ENCODE assay signal across 23 cellular contexts in the genomic region with DNA sequence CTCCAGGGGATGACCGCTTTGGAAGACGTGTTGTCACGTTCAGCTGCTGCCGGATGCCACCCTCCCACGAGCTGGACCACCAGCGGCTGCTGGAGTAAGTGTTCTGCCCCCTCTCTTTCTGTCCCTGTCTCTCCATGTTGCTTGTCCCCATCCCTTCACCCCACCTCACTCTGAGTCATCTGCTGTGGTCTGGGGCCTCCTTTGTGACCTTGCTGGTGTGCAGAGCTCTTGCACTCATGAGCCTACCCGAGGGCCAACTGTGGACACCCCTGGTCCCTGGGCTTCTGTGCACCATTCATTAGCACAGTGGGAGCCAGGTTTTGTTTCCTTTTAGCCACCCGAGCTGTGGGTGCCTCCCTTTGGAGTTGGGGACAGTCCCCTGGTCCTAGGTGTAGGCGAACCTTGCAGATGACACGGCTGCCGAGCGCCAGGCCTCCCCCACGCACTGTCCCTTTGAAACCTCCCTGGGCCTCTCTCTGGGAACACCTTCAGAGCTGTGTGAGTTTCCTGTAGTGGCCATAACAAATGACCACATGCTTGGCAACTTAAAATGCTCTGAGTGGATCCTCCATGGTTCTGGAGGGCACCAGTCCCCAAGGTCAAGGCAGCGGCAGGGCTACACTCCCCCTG. TPM values are rescaled to one million over a fixed set of nuclear protein-coding genes. Genes with fewer than 3 reads are reported as not detected.
DNase-seq lines count a peak whose midpoint lies in the region; ATAC-seq and TF ChIP-seq lines count a peak whose summit lies in the region.
"Had no signal": no experiment of that assay in that cellular context is flagged by ENCODE, and none has a peak within 500 bp of the region (broad histone marks: within the 10 kb centered on the region; RNA-seq: fewer than 3 reads in every experiment).

No MANE protein-coding gene starts in this region.

- POLR2A ChIA-PET in activated CD8-positive, alpha-beta T cell treated with anti-CD3 and anti-CD28 coated beads for 36 hours (lab: Charles Lee) = no interaction called here
- POLR2A ChIA-PET in activated CD8-positive, alpha-beta T cell treated with anti-CD3 and anti-CD28 coated beads, Interleukin-2, amount 10 ng/mL, durations not matched to agents 7 days and 5 days (lab: Charles Lee) = no interaction called here

- H3K36me3 ChIP-seq in endodermal cell (ENCODE audit: control insufficient read depth, insufficient read depth, low read length) = no peaks in the 10 kb centered on the region
- H3K36me3 ChIP-seq: BLaER1 treated with 17β-estradiol and CSF1 and Interleukin-3, amounts not matched to agents 10 nM and 100 nM had no signal

- no peak for TF ChIP-seq CTCF in activated CD8-positive, alpha-beta T cell treated with anti-CD3 and anti-CD28 coated beads for 36 hours (IDR thresholded peaks at IDR 0.05)
- TF ChIP-seq CTCF in NB4 (IDR thresholded peaks at IDR 0.05; ENCODE audit: low read depth, low read length) = no peak
- TF ChIP-seq CTCF in endodermal cell (conservative IDR thresholded peaks at IDR 0.05) = no peak

- intact Hi-C loops in activated CD8-positive, alpha-beta T cell treated with anti-CD3 and anti-CD28 coated beads for 36 hours (cut with micrococcal nuclease) = no loop called here

- H3K27me3 Mint-ChIP-seq in activated CD8-positive, alpha-beta T cell treated with anti-CD3 and anti-CD28 coated beads for 36 hours = no peaks in the 10 kb centered on the region
- no peaks in the 10 kb centered on the region for H3K27me3 Mint-ChIP-seq in activated CD8-positive, alpha-beta T cell treated with anti-CD3 and anti-CD28 coated beads, Interleukin-2, amount 10 ng/mL, durations not matched to agents 7 days and 5 days (ENCODE audit: low read depth)
- no peaks in the 10 kb centered on the region for H3K27me3 Mint-ChIP-seq in endodermal cell (ENCODE audit: insufficient read depth)
- peaks cover 14% of the 10 kb centered on the region for H3K27me3 Mint-ChIP-seq in stimulated activated naive CD8-positive, alpha-beta T cell treated with anti-CD3 and anti-CD28 coated beads, Interleukin-15, amount 100 ng/mL, for 72 hours

- 92 to 94% methylated on average over 14 of the region's 14 CpGs for WGBS in endodermal cell (ENCODE audit: insufficient coverage in 1 of 2, insufficient read length in 1 of 2), 2 experiments

- no peak overlapping the region for H3K27ac ChIP-seq in endodermal cell (ENCODE audit: low read depth, low read length)
- H3K27ac ChIP-seq: BLaER1 treated with 17β-estradiol and CSF1 and Interleukin-3, amounts not matched to agents 10 nM and 100 nM had no signal

- peak; percentile 61 for ATAC-seq in activated CD8-positive, alpha-beta T cell treated with anti-CD3 and anti-CD28 coated beads for 36 hours
- ATAC-seq in activated CD8-positive, alpha-beta T cell treated with anti-CD3 and anti-CD28 coated beads, Interleukin-2, amount 10 ng/mL, durations not matched to agents 7 days and 5 days = no peak
- peak; percentile 28 for ATAC-seq in stimulated activated naive CD8-positive, alpha-beta T cell treated with anti-CD3 and anti-CD28 coated beads, Interleukin-15, amount 100 ng/mL, for 72 hours
- no peak for ATAC-seq in GM18502 (IDR thresholded peaks at IDR 0.05; ENCODE audit: poor library complexity, unreplicated experiment)
- ATAC-seq: GM23338 had no signal

- DNase-seq in activated CD8-positive, alpha-beta T cell treated with anti-CD3 and anti-CD28 coated beads for 36 hours = peak; percentile 25
- DNase-seq in activated CD8-positive, alpha-beta T cell treated with anti-CD3 and anti-CD28 coated beads, Interleukin-2, amount 10 ng/mL, durations not matched to agents 7 days and 5 days = no peak
- DNase-seq in NB4 (ENCODE audit: low read depth) (peak; percentile 63), endodermal cell (peak; percentile 42), NCI-H2029 treated with DMSO at 0.1 percent for 48 hours (lab: John Stamatoyannopoulos, UW) (no peak)
- DNase-seq in stimulated activated naive CD8-positive, alpha-beta T cell treated with anti-CD3 and anti-CD28 coated beads, Interleukin-15, amount 100 ng/mL, for 72 hours = no peak
- no peak for DNase-seq in activated T-cell treated with anti-CD3 and anti-CD28 coated beads, Interleukin-2, amount 50 U/mL, for 48 hours
- DNase-seq: 8988T; CD4-positive, alpha-beta memory T cell; DND-41; HCEC 1CT; Karpas-422; NCI-H1417; NCI-H1694 treated with DMSO at 0.1 percent for 48 hours; NCI-H446 treated with DMSO at 0.1 percent for 48 hours; NCI-H526 treated with DMSO at 0.1 percent for 48 hours; SHP77 treated with DMSO at 0.1 percent for 48 hours had no signal

- H3K36me3 Mint-ChIP-seq in activated CD8-positive, alpha-beta T cell treated with anti-CD3 and anti-CD28 coated beads for 36 hours (ENCODE audit: low read depth) = no peaks in the 10 kb centered on the region
- H3K36me3 Mint-ChIP-seq in activated CD8-positive, alpha-beta T cell treated with anti-CD3 and anti-CD28 coated beads, Interleukin-2, amount 10 ng/mL, durations not matched to agents 7 days and 5 days (ENCODE audit: low read depth) = no peaks in the 10 kb centered on the region
- H3K36me3 Mint-ChIP-seq in endodermal cell (ENCODE audit: low read depth) = peaks cover 29% of the 10 kb centered on the region
- H3K36me3 Mint-ChIP-seq: CD4-positive, alpha-beta memory T cell had no signal

- no peaks in the 10 kb centered on the region for H3K9me3 ChIP-seq in endodermal cell (ENCODE audit: control insufficient read depth, low read length)
- H3K9me3 ChIP-seq: BLaER1 treated with 17β-estradiol and CSF1 and Interleukin-3, amounts not matched to agents 10 nM and 100 nM; SK-N-SH had no signal

- CTCF ChIA-PET in activated CD8-positive, alpha-beta T cell treated with anti-CD3 and anti-CD28 coated beads for 36 hours (lab: Charles Lee) = no interaction called here
- CTCF ChIA-PET in activated CD8-positive, alpha-beta T cell treated with anti-CD3 and anti-CD28 coated beads, Interleukin-2, amount 10 ng/mL, durations not matched to agents 7 days and 5 days (lab: Charles Lee) = no interaction called here

- H3K4me1 Mint-ChIP-seq in activated CD8-positive, alpha-beta T cell treated with anti-CD3 and anti-CD28 coated beads for 36 hours (ENCODE audit: low read depth) = peaks cover 20% of the 10 kb centered on the region
- H3K4me1 Mint-ChIP-seq in activated CD8-positive, alpha-beta T cell treated with anti-CD3 and anti-CD28 coated beads, Interleukin-2, amount 10 ng/mL, durations not matched to agents 7 days and 5 days (ENCODE audit: low read depth) = peaks cover 26% of the 10 kb centered on the region
- peaks cover 6% of the 10 kb centered on the region for H3K4me1 Mint-ChIP-seq in endodermal cell
- H3K4me1 Mint-ChIP-seq in stimulated activated naive CD8-positive, alpha-beta T cell treated with anti-CD3 and anti-CD28 coated beads, Interleukin-15, amount 100 ng/mL, for 72 hours = peaks cover 36% of the 10 kb centered on the region
- H3K4me1 Mint-ChIP-seq: CD4-positive, alpha-beta memory T cell; IgD-negative memory B cell had no signal

- H3K9ac ChIP-seq in endodermal cell (ENCODE audit: extremely low read depth, low read length, poor library complexity, severe bottlenecking) = no peak overlapping the region
- H3K9ac ChIP-seq: BLaER1 treated with 17β-estradiol and CSF1 and Interleukin-3, amounts not matched to agents 10 nM and 100 nM; SK-N-SH had no signal

- TF ChIP-seq POLR2A in NB4 (IDR thresholded peaks at IDR 0.05; ENCODE audit: extremely low read depth, insufficient read length) = no peak

- no peak overlapping the region for H3K4me3 Mint-ChIP-seq in activated CD8-positive, alpha-beta T cell treated with anti-CD3 and anti-CD28 coated beads for 36 hours
- no peak overlapping the region for H3K4me3 Mint-ChIP-seq in activated CD8-positive, alpha-beta T cell treated with anti-CD3 and anti-CD28 coated beads, Interleukin-2, amount 10 ng/mL, durations not matched to agents 7 days and 5 days
- no peak overlapping the region for H3K4me3 Mint-ChIP-seq in endodermal cell
- H3K4me3 Mint-ChIP-seq in stimulated activated naive CD8-positive, alpha-beta T cell treated with anti-CD3 and anti-CD28 coated beads, Interleukin-15, amount 100 ng/mL, for 72 hours = no peak overlapping the region
- H3K4me3 Mint-ChIP-seq: CD4-positive, alpha-beta memory T cell; GM23338; IgD-negative memory B cell had no signal

- no peaks in the 10 kb centered on the region for H3K9me3 Mint-ChIP-seq in activated CD8-positive, alpha-beta T cell treated with anti-CD3 and anti-CD28 coated beads for 36 hours
- no peaks in the 10 kb centered on the region for H3K9me3 Mint-ChIP-seq in activated CD8-positive, alpha-beta T cell treated with anti-CD3 and anti-CD28 coated beads, Interleukin-2, amount 10 ng/mL, durations not matched to agents 7 days and 5 days (ENCODE audit: insufficient read depth)
- peaks cover 5% of the 10 kb centered on the region for H3K9me3 Mint-ChIP-seq in endodermal cell
- H3K9me3 Mint-ChIP-seq in stimulated activated naive CD8-positive, alpha-beta T cell treated with anti-CD3 and anti-CD28 coated beads, Interleukin-15, amount 100 ng/mL, for 72 hours = no peaks in the 10 kb centered on the region
- H3K9me3 Mint-ChIP-seq: GM23338, IgD-negative memory B cell had no signal

- no peaks in the 10 kb centered on the region for H3K27me3 ChIP-seq in endodermal cell (ENCODE audit: control insufficient read depth, insufficient read depth, low read length, poor library complexity, severe bottlenecking)
- H3K27me3 ChIP-seq: BLaER1 treated with 17β-estradiol and CSF1 and Interleukin-3, amounts not matched to agents 10 nM and 100 nM had no signal

- no peak overlapping the region for H3K4me3 ChIP-seq in NB4 (ENCODE audit: low read depth, low read length)
- H3K4me3 ChIP-seq in endodermal cell (ENCODE audit: low read length) = no peak overlapping the region
- H3K4me3 ChIP-seq: BLaER1 treated with 17β-estradiol and CSF1 and Interleukin-3, amounts not matched to agents 10 nM and 100 nM; GM23338 had no signal

- H3K27ac Mint-ChIP-seq in activated CD8-positive, alpha-beta T cell treated with anti-CD3 and anti-CD28 coated beads for 36 hours = no peak overlapping the region
- no peak overlapping the region for H3K27ac Mint-ChIP-seq in activated CD8-positive, alpha-beta T cell treated with anti-CD3 and anti-CD28 coated beads, Interleukin-2, amount 10 ng/mL, durations not matched to agents 7 days and 5 days
- peak overlapping the region; percentile 2 for H3K27ac Mint-ChIP-seq in endodermal cell
- no peak overlapping the region for H3K27ac Mint-ChIP-seq in stimulated activated naive CD8-positive, alpha-beta T cell treated with anti-CD3 and anti-CD28 coated beads, Interleukin-15, amount 100 ng/mL, for 72 hours
- H3K27ac Mint-ChIP-seq: CD4-positive, alpha-beta memory T cell; GM23338 had no signal

- peaks cover 3% of the 10 kb centered on the region for H3K4me1 ChIP-seq in endodermal cell (ENCODE audit: control insufficient read depth, insufficient read depth, low read length)

RNA-seq across cellular contexts. Expression of gene ARHGAP8, which starts 49.8 kb away (rescaled TPM):
- total RNA-seq in activated CD8-positive, alpha-beta T cell treated with anti-CD3 and anti-CD28 coated beads for 36 hours = 1 to 10 TPM; 2.1 to 3.2 TPM
- total RNA-seq in activated CD8-positive, alpha-beta T cell treated with anti-CD3 and anti-CD28 coated beads, Interleukin-2, amount 10 ng/mL, durations not matched to agents 7 days and 5 days = 1 to 10 TPM in 1 of 2 experiments, under 1 TPM in 1; 0.39 to 1.2 TPM
- total RNA-seq in endodermal cell = 10 to 100 TPM; 45.2 to 51.3 TPM
- polyA plus RNA-seq in endodermal cell (2013, experiment 1 of 2) = 9.3 TPM
- 4.3 TPM for polyA plus RNA-seq in endodermal cell (2013, experiment 2 of 2)
- total RNA-seq: RPMI7951 had no signal
- polyA plus RNA-seq: CD4-positive, alpha-beta memory T cell; IgD-negative memory B cell had no signal

Comparison
In these comparisons a context has a peak if more than half of its experiments do, and no peak if none do; other contexts are left out.
1. ATAC-seq: peak in activated CD8-positive, alpha-beta T cell treated with anti-CD3 and anti-CD28 coated beads for 36 hours (single experiment) and stimulated activated naive CD8-positive, alpha-beta T cell treated with anti-CD3 and anti-CD28 coated beads, Interleukin-15, amount 100 ng/mL, for 72 hours (single experiment); none in activated CD8-positive, alpha-beta T cell treated with anti-CD3 and anti-CD28 coated beads, Interleukin-2, amount 10 ng/mL, durations not matched to agents 7 days and 5 days (single experiment) and GM18502 (single experiment).
2. DNase-seq: peak in activated CD8-positive, alpha-beta T cell treated with anti-CD3 and anti-CD28 coated beads for 36 hours (single experiment), NB4 (single experiment) and endodermal cell (single experiment); none in activated CD8-positive, alpha-beta T cell treated with anti-CD3 and anti-CD28 coated beads, Interleukin-2, amount 10 ng/mL, durations not matched to agents 7 days and 5 days (single experiment), stimulated activated naive CD8-positive, alpha-beta T cell treated with anti-CD3 and anti-CD28 coated beads, Interleukin-15, amount 100 ng/mL, for 72 hours (0 of 2), NCI-H2029 treated with DMSO at 0.1 percent for 48 hours (single experiment) and activated T-cell treated with anti-CD3 and anti-CD28 coated beads, Interleukin-2, amount 50 U/mL, for 48 hours (0 of 2).
3. RNA of gene ARHGAP8, which starts 49.8 kb away (total RNA-seq): 45.2 to 51.3 TPM in endodermal cell; 2.1 to 3.2 TPM in activated CD8-positive, alpha-beta T cell treated with anti-CD3 and anti-CD28 coated beads for 36 hours and 0.39 to 1.2 TPM in activated CD8-positive, alpha-beta T cell treated with anti-CD3 and anti-CD28 coated beads, Interleukin-2, amount 10 ng/mL, durations not matched to agents 7 days and 5 days; every median in the first group is over 10 times any median in the second.